Comparison of ENCODE assay signal across 29 cellular contexts in the genomic region with DNA sequence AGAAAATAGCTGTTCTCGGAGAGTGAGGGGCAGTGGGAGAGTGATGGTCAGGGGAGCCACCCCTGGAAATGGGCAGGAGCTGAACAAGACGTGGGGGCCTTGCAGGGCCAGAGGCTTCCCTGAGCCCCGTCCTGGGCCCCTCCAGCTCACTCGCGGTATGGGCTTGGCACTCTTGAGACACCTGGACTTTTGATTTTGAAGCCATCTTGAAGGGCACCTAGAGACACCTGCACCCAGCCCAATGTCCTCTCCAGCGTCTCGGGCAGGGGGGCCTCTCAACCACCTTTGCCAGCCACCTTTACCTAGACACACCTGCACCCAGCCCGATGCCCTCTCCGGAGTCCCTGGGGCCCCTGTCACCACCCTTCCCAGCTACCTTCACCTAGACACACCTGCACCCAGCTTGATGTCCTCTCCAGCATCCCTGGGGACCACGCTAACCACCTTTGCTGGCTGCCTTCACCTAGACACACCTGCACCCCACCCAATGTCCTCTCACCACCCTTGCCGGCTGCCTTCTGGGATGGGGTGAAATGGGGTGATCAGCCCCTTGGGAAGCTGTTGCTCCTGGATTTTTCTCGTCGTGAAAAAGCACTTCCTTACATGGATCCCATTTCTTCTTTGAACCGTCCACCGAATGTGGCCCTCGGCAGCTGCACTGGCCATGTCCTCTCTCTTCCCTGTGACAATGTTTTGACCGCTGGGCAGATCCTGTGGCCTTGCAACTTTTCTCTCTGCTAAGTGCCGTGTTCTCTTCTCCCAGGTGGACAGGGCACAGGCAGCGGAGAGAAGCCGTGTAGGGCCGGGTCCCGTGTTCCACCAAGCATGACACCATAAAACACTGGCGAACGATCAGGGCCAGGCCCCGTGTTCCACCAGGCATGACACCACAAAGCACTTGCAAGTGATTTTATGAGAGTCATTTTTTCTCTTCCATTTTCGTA. TPM values are rescaled to one million over a fixed set of nuclear protein-coding genes. Genes with fewer than 3 reads are reported as not detected.
DNase-seq lines count a peak whose midpoint lies in the region; ATAC-seq and TF ChIP-seq lines count a peak whose summit lies in the region.
"Had no signal": no experiment of that assay in that cellular context is flagged by ENCODE, and none has a peak within 500 bp of the region (broad histone marks: within the 10 kb centered on the region; RNA-seq: fewer than 3 reads in every experiment).

No MANE protein-coding gene starts in this region.

- H3K4me1 ChIP-seq in sigmoid colon = no peaks in the 10 kb centered on the region
- H3K4me1 ChIP-seq: uterus had no signal

- no peaks in the 10 kb centered on the region for H3K9me3 Mint-ChIP-seq in activated naive CD4-positive, alpha-beta T cell treated with anti-CD3 and anti-CD28 coated beads, Interleukin-2, amount 10 ng/mL, durations not matched to agents 7 days and 5 days
- H3K9me3 Mint-ChIP-seq in glutamatergic neuron (ENCODE audit: unreplicated experiment) = peaks cover 5% of the 10 kb centered on the region
- H3K9me3 Mint-ChIP-seq: activated CD4-positive, alpha-beta T cell treated with anti-CD3 and anti-CD28 coated beads, Interleukin-2, amount 10 ng/mL, durations not matched to agents 24 days and 14 days; activated T-cell treated with anti-CD3 and anti-CD28 coated beads, Interleukin-2, amount 50 U/mL, for 4 hours; CD4-positive, alpha-beta memory T cell; immature natural killer cell; mesothelial cell of epicardium had no signal

- no peak for TF ChIP-seq POLR2A in sigmoid colon (IDR thresholded peaks at IDR 0.05)

- intact Hi-C loops in sigmoid colon (cut with DNase I) = no loop called here

- H3K27ac Mint-ChIP-seq in activated naive CD4-positive, alpha-beta T cell treated with anti-CD3 and anti-CD28 coated beads, Interleukin-2, amount 10 ng/mL, durations not matched to agents 7 days and 5 days = no peak overlapping the region
- no peak overlapping the region for H3K27ac Mint-ChIP-seq in glutamatergic neuron (ENCODE audit: unreplicated experiment)
- H3K27ac Mint-ChIP-seq: activated CD4-positive, alpha-beta T cell treated with anti-CD3 and anti-CD28 coated beads, Interleukin-2, amount 10 ng/mL, durations not matched to agents 24 days and 14 days; CD4-positive, alpha-beta memory T cell; immature natural killer cell; mesothelial cell of epicardium had no signal

- H3K27me3 ChIP-seq in WERI-Rb-1 (ENCODE audit: insufficient read depth, low read depth, severe bottlenecking) = no peaks in the 10 kb centered on the region
- peaks cover 0 to 7% (median 0%) of the 10 kb centered on the region in 3 donors for H3K27me3 ChIP-seq in sigmoid colon
- H3K27me3 ChIP-seq: uterus had no signal

- CTCF ChIA-PET in activated naive CD4-positive, alpha-beta T cell treated with anti-CD3 and anti-CD28 coated beads, Interleukin-2, amount 10 ng/mL, durations not matched to agents 7 days and 5 days (lab: Charles Lee) = interaction anchor here (1.1 kb wide), 1 partner anchor 278 kb away, joined by 3 read pairs; no protein-coding TSS in a partner anchor

- H3K27ac ChIP-seq in WERI-Rb-1 (no peak overlapping the region), sigmoid colon (no peak overlapping the region)
- H3K27ac ChIP-seq: thoracic aorta, uterus, VCaP had no signal

- no peak for TF ChIP-seq CTCF in WERI-Rb-1 (IDR thresholded peaks at IDR 0.05; ENCODE audit: low read depth, low read length)
- no peak for TF ChIP-seq CTCF in sigmoid colon (IDR thresholded peaks at IDR 0.05)
- TF ChIP-seq CTCF in glutamatergic neuron (IDR thresholded peaks at IDR 0.05; ENCODE audit: partially characterized antibody, unreplicated experiment) = no peak

- H3K4me3 ChIP-seq in WERI-Rb-1 (ENCODE audit: low read depth, low read length) (no peak overlapping the region), sigmoid colon (no peak overlapping the region)
- H3K4me3 ChIP-seq: thoracic aorta, uterus had no signal

- no peaks in the 10 kb centered on the region for H3K36me3 Mint-ChIP-seq in activated naive CD4-positive, alpha-beta T cell treated with anti-CD3 and anti-CD28 coated beads, Interleukin-2, amount 10 ng/mL, durations not matched to agents 7 days and 5 days
- H3K36me3 Mint-ChIP-seq in glutamatergic neuron (ENCODE audit: unreplicated experiment) = no peaks in the 10 kb centered on the region
- H3K36me3 Mint-ChIP-seq: CD4-positive, alpha-beta memory T cell; immature natural killer cell; mesothelial cell of epicardium; naive thymus-derived CD4-positive, alpha-beta T cell had no signal

- H3K4me1 Mint-ChIP-seq in activated naive CD4-positive, alpha-beta T cell treated with anti-CD3 and anti-CD28 coated beads, Interleukin-2, amount 10 ng/mL, durations not matched to agents 7 days and 5 days = no peaks in the 10 kb centered on the region
- peaks cover 2% of the 10 kb centered on the region for H3K4me1 Mint-ChIP-seq in glutamatergic neuron (ENCODE audit: low read depth, unreplicated experiment)
- H3K4me1 Mint-ChIP-seq: activated CD4-positive, alpha-beta T cell treated with anti-CD3 and anti-CD28 coated beads, Interleukin-2, amount 10 ng/mL, durations not matched to agents 24 days and 14 days; CD4-positive, alpha-beta memory T cell; immature natural killer cell; mesothelial cell of epicardium had no signal

- no peak for TF ChIP-seq EP300 in sigmoid colon (IDR thresholded peaks at IDR 0.05)

- H3K27me3 Mint-ChIP-seq in activated naive CD4-positive, alpha-beta T cell treated with anti-CD3 and anti-CD28 coated beads, Interleukin-2, amount 10 ng/mL, durations not matched to agents 7 days and 5 days = no peaks in the 10 kb centered on the region
- peaks cover 11% of the 10 kb centered on the region for H3K27me3 Mint-ChIP-seq in glutamatergic neuron (ENCODE audit: unreplicated experiment)
- H3K27me3 Mint-ChIP-seq: activated CD4-positive, alpha-beta T cell treated with anti-CD3 and anti-CD28 coated beads, Interleukin-2, amount 10 ng/mL, durations not matched to agents 24 days and 14 days had no signal

- peak; percentile 18 for DNase-seq in activated naive CD4-positive, alpha-beta T cell treated with anti-CD3 and anti-CD28 coated beads, Interleukin-2, amount 10 ng/mL, durations not matched to agents 7 days and 5 days
- no peak for DNase-seq in activated naive CD4-positive, alpha-beta T cell treated with anti-CD3 and anti-CD28 coated beads, Interleukin-2, amount 50 U/mL, for 16 hours
- peak; percentile 3 for DNase-seq in WERI-Rb-1
- DNase-seq in left kidney (ENCODE audit: low read depth, low spot score) = peak; percentile 79
- peak; percentile 61 for DNase-seq in sigmoid colon
- DNase-seq in glutamatergic neuron = no peak
- DNase-seq: activated CD4-positive, alpha-beta T cell treated with anti-CD3 and anti-CD28 coated beads, Interleukin-2, amount 10 ng/mL, durations not matched to agents 24 days and 14 days; activated naive CD4-positive, alpha-beta T cell treated with Interleukin-2 at 50 U/mL for 16 hours; activated T-cell treated with anti-CD3 and anti-CD28 coated beads, Interleukin-2, amount 50 U/mL, for 4 hours; amygdala; CD4-positive, alpha-beta memory T cell; hypothalamus; immature natural killer cell; naive thymus-derived CD4-positive, alpha-beta T cell; NCI-H1048; NCI-H2107; small intestine; stimulated activated naive CD4-positive, alpha-beta T cell; T1000; uterus had no signal

- 66 to 80% methylated on average over 26 of the region's 26 CpGs for WGBS in sigmoid colon, 2 donors

- no peaks in the 10 kb centered on the region for H3K36me3 ChIP-seq in WERI-Rb-1
- no peaks in the 10 kb centered on the region for H3K36me3 ChIP-seq in sigmoid colon
- H3K36me3 ChIP-seq: thoracic aorta, uterus had no signal

- ATAC-seq in GM18520 (IDR thresholded peaks at IDR 0.05; ENCODE audit: unreplicated experiment) (no peak), HG02973 (IDR thresholded peaks at IDR 0.05; ENCODE audit: unreplicated experiment) (no peak)
- ATAC-seq: naive thymus-derived CD4-positive, alpha-beta T cell had no signal

- H3K4me3 Mint-ChIP-seq in activated naive CD4-positive, alpha-beta T cell treated with anti-CD3 and anti-CD28 coated beads, Interleukin-2, amount 10 ng/mL, durations not matched to agents 7 days and 5 days = no peak overlapping the region
- no peak overlapping the region for H3K4me3 Mint-ChIP-seq in glutamatergic neuron (ENCODE audit: unreplicated experiment)
- H3K4me3 Mint-ChIP-seq: activated CD4-positive, alpha-beta T cell treated with anti-CD3 and anti-CD28 coated beads, Interleukin-2, amount 10 ng/mL, durations not matched to agents 24 days and 14 days; activated T-cell treated with anti-CD3 and anti-CD28 coated beads, Interleukin-2, amount 50 U/mL, for 4 hours; CD4-positive, alpha-beta memory T cell; immature natural killer cell; mesothelial cell of epicardium; naive thymus-derived CD4-positive, alpha-beta T cell had no signal

- H3K9me3 ChIP-seq in WERI-Rb-1 (ENCODE audit: severe bottlenecking) (no peaks in the 10 kb centered on the region), sigmoid colon (no peaks in the 10 kb centered on the region)
- H3K9me3 ChIP-seq: thoracic aorta, uterus had no signal

RNA-seq across cellular contexts. Expression of a gene that starts 47.5 kb away (rescaled TPM):
- 1 to 10 TPM in 3 of 4 donors, under 1 TPM in 1; 0.54 to 8.3 (median 3.0) TPM for total RNA-seq in sigmoid colon
- 1 to 10 TPM in 2 of 3 donors, under 1 TPM in 1; 0.46 to 2.4 (median 1.8) TPM for polyA plus RNA-seq in sigmoid colon
- total RNA-seq in glutamatergic neuron (ENCODE audit: unreplicated experiment) = 0.27 TPM
- total RNA-seq: activated CD4-positive, alpha-beta T cell treated with anti-CD3 and anti-CD28 coated beads, Interleukin-2, amount 10 ng/mL, durations not matched to agents 24 days and 14 days; activated T-cell treated with anti-CD3 and anti-CD28 coated beads, Interleukin-2, amount 50 U/mL, for 4 hours; CD4-positive, alpha-beta memory T cell; HT-29; naive thymus-derived CD4-positive, alpha-beta T cell; SK-MEL-5 had no signal
- polyA plus RNA-seq: CD4-positive, alpha-beta memory T cell; immature natural killer cell; naive thymus-derived CD4-positive, alpha-beta T cell had no signal

RNA-seq across cellular contexts. Expression of a gene that starts 59.9 kb away (rescaled TPM):
- under 1 TPM in 1 of 4 donors, not detected in 3; 0.28 TPM for total RNA-seq in sigmoid colon
- under 1 TPM in 1 of 3 donors, not detected in 2; 0.04 TPM for polyA plus RNA-seq in sigmoid colon
- 0.17 TPM for total RNA-seq in glutamatergic neuron (ENCODE audit: unreplicated experiment)
- total RNA-seq: activated CD4-positive, alpha-beta T cell treated with anti-CD3 and anti-CD28 coated beads, Interleukin-2, amount 10 ng/mL, durations not matched to agents 24 days and 14 days; activated T-cell treated with anti-CD3 and anti-CD28 coated beads, Interleukin-2, amount 50 U/mL, for 4 hours; CD4-positive, alpha-beta memory T cell; HT-29; liver; naive thymus-derived CD4-positive, alpha-beta T cell; RPMI7951; SK-MEL-5; thoracic aorta had no signal
- polyA plus RNA-seq: CD4-positive, alpha-beta memory T cell; immature natural killer cell; liver; naive thymus-derived CD4-positive, alpha-beta T cell; small intestine had no signal

Comparison
In these comparisons a context has a peak if more than half of its experiments do, and no peak if none do; other contexts are left out.
1. DNase-seq: peak in activated naive CD4-positive, alpha-beta T cell treated with anti-CD3 and anti-CD28 coated beads, Interleukin-2, amount 10 ng/mL, durations not matched to agents 7 days and 5 days (single experiment), WERI-Rb-1 (single experiment), left kidney (single experiment) and sigmoid colon (single experiment); none in activated naive CD4-positive, alpha-beta T cell treated with anti-CD3 and anti-CD28 coated beads, Interleukin-2, amount 50 U/mL, for 16 hours (single experiment) and glutamatergic neuron (single experiment).